ENCODE assay signal across 10 cellular contexts in the genomic region with DNA sequence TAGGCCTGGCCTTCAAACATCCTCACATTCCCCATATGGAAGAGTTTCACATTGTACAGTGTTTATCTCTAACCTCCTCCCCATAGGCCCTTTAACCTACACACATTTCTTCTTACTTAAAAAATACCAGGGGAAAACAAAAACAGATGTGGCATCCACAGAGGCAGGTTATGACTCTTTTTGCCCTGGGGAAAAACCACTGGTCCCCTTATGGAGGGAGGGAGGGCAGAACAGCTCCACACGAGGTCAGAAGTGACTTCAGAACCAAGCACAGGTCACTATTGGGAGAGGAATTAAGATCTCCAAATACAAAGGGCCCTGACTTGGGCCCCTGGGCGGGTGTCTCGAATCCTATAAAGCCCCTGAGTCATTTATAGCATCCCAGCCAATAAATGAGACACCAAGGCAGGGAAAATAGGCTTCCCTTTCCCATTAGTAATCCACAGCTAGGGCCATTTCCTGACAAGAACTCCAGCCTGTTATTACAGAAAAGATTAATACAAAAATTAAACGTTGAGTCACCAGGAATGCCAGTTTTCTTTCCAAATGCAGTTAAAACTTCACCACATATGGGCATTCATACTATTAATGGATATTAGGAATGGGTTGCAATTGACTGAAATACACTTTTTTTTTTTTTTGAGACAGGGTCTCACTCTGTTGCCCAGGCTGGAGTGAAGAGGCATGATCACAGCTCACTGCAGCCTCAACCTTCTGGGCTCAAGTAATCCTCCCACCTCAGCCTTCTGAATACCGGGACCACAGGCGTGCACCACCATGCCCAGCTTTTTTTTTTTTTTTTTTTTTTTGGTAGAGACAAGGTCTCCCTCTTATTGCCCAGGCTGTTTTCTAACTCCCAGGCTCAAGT.
DNase-seq lines count a peak whose midpoint lies in the region; ATAC-seq, FAIRE-seq and TF ChIP-seq lines count a peak whose summit lies in the region.
"Had no signal": no experiment of that assay in that cellular context is flagged by ENCODE, and none has a peak within 500 bp of the region (broad histone marks: within the 10 kb centered on the region; RNA-seq: fewer than 3 reads in every experiment).

No MANE protein-coding gene starts in this region.

- no peak overlapping the region for H3K9ac ChIP-seq in HepG2 (ENCODE audit: insufficient read depth, low read depth, low read length)

- TF ChIP-seq CTCF in AG10803 (conservative IDR thresholded peaks at IDR 0.05; ENCODE audit: low read length) = no peak
- TF ChIP-seq CTCF in brain microvascular endothelial cell (IDR thresholded peaks at IDR 0.05; ENCODE audit: low read depth, low read length, missing control alignments) = no peak
- TF ChIP-seq CTCF in HepG2 (CRISPR knock-in tag; IDR thresholded peaks at IDR 0.05) = no peak

- no peak for TF ChIP-seq RAD21 in HepG2 (CRISPR knock-in tag; IDR thresholded peaks at IDR 0.05)

- DNase-seq in AG10803 (ENCODE audit: low read depth) (peak; percentile 92), HTR-8/SVneo (ENCODE audit: insufficient read length, low spot score) (peak; percentile 76), brain microvascular endothelial cell (peak; percentile 48), HepG2 (ENCODE audit: low spot score) (no peak), DMS153 (lab: John Stamatoyannopoulos, UW) (no peak), iPS-NIHi7 (ENCODE audit: extremely low spot score) (no peak), NCI-H187 (lab: John Stamatoyannopoulos, UW) (no peak)
- DNase-seq: activated B cell treated with CpG ODN at 0.5 μM for 24 hours, NCI-H2171 had no signal

- TF ChIP-seq POLR2A in HepG2 (IDR thresholded peaks at IDR 0.05; ENCODE audit: insufficient read depth in 1 of 2, low read depth in 2 of 2, low read length in 2 of 2) = no peak

- 89% methylated on average over 6 of the region's 6 CpGs for WGBS in HepG2 (ENCODE audit: low lambda C conversion rate)

- FAIRE-seq in HTR-8/SVneo (lab: Jason Lieb, UNC) (peak; percentile 90), HepG2 (lab: Jason Lieb, UNC) (no peak)

- peak overlapping the region; percentile 67 for H3K27ac ChIP-seq in brain microvascular endothelial cell
- H3K27ac ChIP-seq in HepG2 (ENCODE audit: extremely low read length, insufficient read depth, low read length) = no peak overlapping the region

- TF ChIP-seq EP300 in HepG2 (IDR thresholded peaks at IDR 0.05; ENCODE audit: low read depth in 2 of 2, low read length in 2 of 2) (no peak), HepG2 (CRISPR knock-in tag; IDR thresholded peaks at IDR 0.05; ENCODE audit: borderline replicate concordance) (no peak)

- intact Hi-C loops in HepG2 (cut with micrococcal nuclease; ENCODE audit: unreplicated experiment) = no loop called here

- ATAC-seq in HepG2 (peak; percentile 11; the same call in 1 of the 3 replicates), HG03439 (IDR thresholded peaks at IDR 0.05; ENCODE audit: unreplicated experiment) (no peak)

- no peak overlapping the region for H3K4me2 ChIP-seq in HepG2 (ENCODE audit: low read depth, low read length)

- no peaks in the 10 kb centered on the region for H3K9me3 ChIP-seq in HepG2 (ENCODE audit: low read length)

- no TSS peak for BruUV-seq in HepG2 (replicated peaks; lab: Mats Ljungman, UMichigan)

- no peaks in the 10 kb centered on the region for H4K20me1 ChIP-seq in HepG2 (ENCODE audit: insufficient read depth, low read length)

- CTCF ChIA-PET in HepG2 (lab: Yijun Ruan, JAX; ENCODE audit: low intra/inter-chr PET ratio, low total read pairs) = no interaction called here

- H3K27me3 ChIP-seq in brain microvascular endothelial cell (replicated peaks) (no peaks in the 10 kb centered on the region), HepG2 (ENCODE audit: control insufficient read depth in 1 of 2, insufficient read depth in 2 of 2, low read length in 2 of 2) (no peaks in the 10 kb centered on the region)

- H3K79me2 ChIP-seq in HepG2 (ENCODE audit: insufficient read depth, low read length) = no peaks in the 10 kb centered on the region

- peaks cover 40% of the 10 kb centered on the region for H3K4me1 ChIP-seq in HepG2 (ENCODE audit: insufficient read depth, low read length)

- POLR2A ChIA-PET in HepG2 (lab: Yijun Ruan, JAX) = interaction anchor here (0.6 to 1.2 kb wide), 3 partner anchors 13 to 420 kb away, joined by 3 read pairs; no protein-coding TSS in a partner anchor

- no peak overlapping the region for H2AFZ ChIP-seq in HepG2 (ENCODE audit: low read length)

- H3K36me3 ChIP-seq in brain microvascular endothelial cell (replicated peaks) = peaks cover 2% of the 10 kb centered on the region
- peaks cover 2 to 4% of the 10 kb centered on the region in 2 experiments; a peak in 3 of 5 replicates for H3K36me3 ChIP-seq in HepG2 (replicated peaks in 1 of 2; ENCODE audit: control insufficient read depth in 1 of 2, insufficient read depth in 2 of 2, low read length in 2 of 2)

- in situ Hi-C loops in brain microvascular endothelial cell (cut with HindIII; ENCODE audit: low pct_ligation_motif_present, low sequenced_read_pairs) (no loop called here), HepG2 (cut with HindIII; ENCODE audit: extremely low pct_ligation_motif_present, low pct_unique_long_range_greater_than_20kb) (no loop called here)

- H3K4me3 ChIP-seq in AG10803 (ENCODE audit: low read length) (no peak overlapping the region), brain microvascular endothelial cell (ENCODE audit: low read depth, low read length) (no peak overlapping the region), HepG2 (replicated peaks in 1 of 3; ENCODE audit: insufficient read depth in 1 of 3, low read depth in 2 of 3, low read length in 3 of 3) (no peak overlapping the region)

TF ChIP-seq in HepG2, 621 proteins besides CTCF, POLR2A, EP300 and RAD21:
- TF ChIP-seq ZNF121 (CRISPR knock-in tag; IDR thresholded peaks at IDR 0.05) (peak; percentile 74), ZNF232 (CRISPR knock-in tag; IDR thresholded peaks at IDR 0.05; ENCODE audit: borderline replicate concordance) (0 out of 2 replicates have a peak, but pooled peaks have one; percentile 22), CHCHD3 (CRISPR knock-in tag; IDR thresholded peaks at IDR 0.05) (no peak), NFKBIZ (CRISPR knock-in tag; IDR thresholded peaks at IDR 0.05) (no peak), ZNF660 (CRISPR knock-in tag; IDR thresholded peaks at IDR 0.05; ENCODE audit: borderline replicate concordance, low read depth) (no peak)
- TF ChIP-seq, protein P1, sequence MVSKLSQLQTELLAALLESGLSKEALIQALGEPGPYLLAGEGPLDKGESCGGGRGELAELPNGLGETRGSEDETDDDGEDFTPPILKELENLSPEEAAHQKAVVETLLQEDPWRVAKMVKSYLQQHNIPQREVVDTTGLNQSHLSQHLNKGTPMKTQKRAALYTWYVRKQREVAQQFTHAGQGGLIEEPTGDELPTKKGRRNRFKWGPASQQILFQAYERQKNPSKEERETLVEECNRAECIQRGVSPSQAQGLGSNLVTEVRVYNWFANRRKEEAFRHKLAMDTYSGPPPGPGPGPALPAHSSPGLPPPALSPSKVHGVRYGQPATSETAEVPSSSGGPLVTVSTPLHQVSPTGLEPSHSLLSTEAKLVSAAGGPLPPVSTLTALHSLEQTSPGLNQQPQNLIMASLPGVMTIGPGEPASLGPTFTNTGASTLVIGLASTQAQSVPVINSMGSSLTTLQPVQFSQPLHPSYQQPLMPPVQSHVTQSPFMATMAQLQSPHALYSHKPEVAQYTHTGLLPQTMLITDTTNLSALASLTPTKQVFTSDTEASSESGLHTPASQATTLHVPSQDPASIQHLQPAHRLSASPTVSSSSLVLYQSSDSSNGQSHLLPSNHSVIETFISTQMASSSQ (IDR thresholded peaks at IDR 0.05; ENCODE audit: low read depth) = no peak
- TF ChIP-seq, protein P1 (CRISPR knock-in tag; IDR thresholded peaks at IDR 0.05; ENCODE audit: borderline replicate concordance) = no peak
- TF ChIP-seq, protein P2, sequence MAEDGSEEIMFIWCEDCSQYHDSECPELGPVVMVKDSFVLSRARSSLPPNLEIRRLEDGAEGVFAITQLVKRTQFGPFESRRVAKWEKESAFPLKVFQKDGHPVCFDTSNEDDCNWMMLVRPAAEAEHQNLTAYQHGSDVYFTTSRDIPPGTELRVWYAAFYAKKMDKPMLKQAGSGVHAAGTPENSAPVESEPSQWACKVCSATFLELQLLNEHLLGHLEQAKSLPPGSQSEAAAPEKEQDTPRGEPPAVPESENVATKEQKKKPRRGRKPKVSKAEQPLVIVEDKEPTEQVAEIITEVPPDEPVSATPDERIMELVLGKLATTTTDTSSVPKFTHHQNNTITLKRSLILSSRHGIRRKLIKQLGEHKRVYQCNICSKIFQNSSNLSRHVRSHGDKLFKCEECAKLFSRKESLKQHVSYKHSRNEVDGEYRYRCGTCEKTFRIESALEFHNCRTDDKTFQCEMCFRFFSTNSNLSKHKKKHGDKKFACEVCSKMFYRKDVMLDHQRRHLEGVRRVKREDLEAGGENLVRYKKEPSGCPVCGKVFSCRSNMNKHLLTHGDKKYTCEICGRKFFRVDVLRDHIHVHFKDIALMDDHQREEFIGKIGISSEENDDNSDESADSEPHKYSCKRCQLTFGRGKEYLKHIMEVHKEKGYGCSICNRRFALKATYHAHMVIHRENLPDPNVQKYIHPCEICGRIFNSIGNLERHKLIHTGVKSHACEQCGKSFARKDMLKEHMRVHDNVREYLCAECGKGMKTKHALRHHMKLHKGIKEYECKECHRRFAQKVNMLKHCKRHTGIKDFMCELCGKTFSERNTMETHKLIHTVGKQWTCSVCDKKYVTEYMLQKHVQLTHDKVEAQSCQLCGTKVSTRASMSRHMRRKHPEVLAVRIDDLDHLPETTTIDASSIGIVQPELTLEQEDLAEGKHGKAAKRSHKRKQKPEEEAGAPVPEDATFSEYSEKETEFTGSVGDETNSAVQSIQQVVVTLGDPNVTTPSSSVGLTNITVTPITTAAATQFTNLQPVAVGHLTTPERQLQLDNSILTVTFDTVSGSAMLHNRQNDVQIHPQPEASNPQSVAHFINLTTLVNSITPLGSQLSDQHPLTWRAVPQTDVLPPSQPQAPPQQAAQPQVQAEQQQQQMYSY (CRISPR knock-in tag; IDR thresholded peaks at IDR 0.05) = 0 out of 2 replicates have a peak, but pooled peaks have one; percentile 11
TF ChIP-seq in HepG2: peak in this region for 3.

Comparison
In these comparisons a context has a peak if more than half of its experiments do, and no peak if none do; other contexts are left out.
1. DNase-seq: peak in AG10803 (single experiment), HTR-8/SVneo (single experiment) and brain microvascular endothelial cell (single experiment); none in HepG2 (single experiment), DMS153 (single experiment), iPS-NIHi7 (single experiment) and NCI-H187 (0 of 2).